7 cellular contexts compared by ENCODE assay signal in genomic region chr9:72415948-72416347, GRCh38.
"Had no signal": no experiment of that assay in that cellular context is flagged by ENCODE, and none has a peak within 500 bp of the region (broad histone marks: within the 10 kb centered on the region; RNA-seq: fewer than 3 reads in every experiment).

No MANE protein-coding gene starts in this region.

- DNase-seq: H9, HCEC 1CT, KG1 had no signal

- H2AFZ ChIP-seq: GM23338 had no signal

- ATAC-seq: GM23338, K562 had no signal

- H3K4me3 ChIP-seq: GM23338, K562 had no signal

- H3K4me2 ChIP-seq: GM23338 had no signal

- FAIRE-seq: H1, HTR-8/SVneo, K562 had no signal
